Comparison of ENCODE assay signal across 10 cellular contexts in the genomic region with DNA sequence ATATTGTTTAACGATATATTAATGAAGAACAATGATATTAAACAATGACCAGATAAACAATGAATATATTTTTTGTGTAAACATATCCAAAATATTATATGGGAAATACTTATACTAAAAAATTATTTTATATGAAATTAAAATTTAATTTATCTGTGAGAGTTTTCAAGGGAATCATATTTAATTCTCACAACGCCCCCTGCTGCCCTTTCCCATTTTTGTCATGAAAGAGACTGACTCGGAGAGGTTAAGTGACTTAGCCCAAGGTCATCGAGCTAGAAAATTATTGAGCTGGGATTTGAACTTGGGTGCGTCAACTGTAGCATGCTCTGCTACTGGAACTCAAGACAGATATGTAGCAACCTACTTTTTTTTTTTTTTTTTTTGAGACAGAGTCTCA. TPM values are rescaled to one million over a fixed set of nuclear protein-coding genes. Genes with fewer than 3 reads are reported as not detected.
DNase-seq lines count a peak whose midpoint lies in the region; ATAC-seq and TF ChIP-seq lines count a peak whose summit lies in the region.
"Had no signal": no experiment of that assay in that cellular context is flagged by ENCODE, and none has a peak within 500 bp of the region (broad histone marks: within the 10 kb centered on the region; RNA-seq: fewer than 3 reads in every experiment).

No MANE protein-coding gene starts in this region.

- H3K27ac ChIP-seq in C4-2B (no peak overlapping the region), left lung (no peak overlapping the region), gastroesophageal sphincter (no peak overlapping the region)

- H3K4me3 ChIP-seq in left lung (no peak overlapping the region), gastroesophageal sphincter (no peak overlapping the region)

- no peaks in the 10 kb centered on the region for H3K27me3 ChIP-seq in left lung
- H3K27me3 ChIP-seq in gastroesophageal sphincter: no peaks in the 10 kb centered on the region

- H3K36me3 ChIP-seq in left lung (no peaks in the 10 kb centered on the region), gastroesophageal sphincter (no peaks in the 10 kb centered on the region)

- no peak for TF ChIP-seq POLR2A in gastroesophageal sphincter (IDR thresholded peaks at IDR 0.05)

- ATAC-seq in left lung (no peak), HG02885 (IDR thresholded peaks at IDR 0.05; ENCODE audit: poor library complexity, unreplicated experiment) (no peak), GM21825 (IDR thresholded peaks at IDR 0.05; ENCODE audit: unreplicated experiment) (no peak), gastroesophageal sphincter (no peak)

- DNase-seq in HCEC 1CT (peak; percentile 26), left lung (no peak), retina (no peak)
- peak; percentile 48 to 60 for DNase-seq in activated CD4-positive, alpha-beta T cell treated with anti-CD3 and anti-CD28 coated beads, Interleukin-2, amount 50 U/mL, for 48 hours

- no peak for TF ChIP-seq EP300 in gastroesophageal sphincter (IDR thresholded peaks at IDR 0.05)

- H3K4me1 ChIP-seq in left lung (no peaks in the 10 kb centered on the region), gastroesophageal sphincter (no peaks in the 10 kb centered on the region)

- WGBS in gastroesophageal sphincter (ENCODE audit: low coverage in 1 of 2), 2 donors: 35 to 54% methylated on average over 5 of the region's 5 CpGs

- intact Hi-C loops in left lung (cut with DNase I): no loop called here

- TF ChIP-seq CTCF in C4-2B (conservative IDR thresholded peaks at IDR 0.05) (peak; percentile 81), left lung (IDR thresholded peaks at IDR 0.05) (peak; percentile 25 to 40), gastroesophageal sphincter (IDR thresholded peaks at IDR 0.05) (peak in 2 of 4 experiments; percentile 23 to 40)

- no peaks in the 10 kb centered on the region for H3K9me3 ChIP-seq in left lung
- no peaks in the 10 kb centered on the region for H3K9me3 ChIP-seq in gastroesophageal sphincter

RNA-seq across cellular contexts. Expression of a gene that starts 7.2 kb away (rescaled TPM):
- 1 to 10 TPM; 1.4 to 2.7 TPM for total RNA-seq in left lung
- total RNA-seq in gastroesophageal sphincter: under 1 TPM in 2 of 4 donors, not detected in 2; 0.27 to 0.31 TPM

RNA-seq across cellular contexts. Expression of a gene that starts 22.4 kb away (rescaled TPM):
- total RNA-seq in left lung (10 to 100 TPM; 28.5 to 34.8 TPM), gastroesophageal sphincter (10 to 100 TPM; 10.7 to 26.3 (median 21.3) TPM)

RNA-seq across cellular contexts. Expression of a gene that starts 31.5 kb away (rescaled TPM):
- total RNA-seq in left lung: 1 to 10 TPM in 1 of 2 donors, under 1 TPM in 1; 0.55 to 6.4 TPM
- 1 to 10 TPM in 1 of 4 donors, not detected in 3; 7.3 TPM for total RNA-seq in gastroesophageal sphincter
- total RNA-seq: mononuclear cell, temporal lobe had no signal

RNA-seq across cellular contexts. Expression of a gene that starts 32.4 kb away (rescaled TPM):
- under 1 TPM; 0.17 to 0.21 TPM for total RNA-seq in left lung
- total RNA-seq in gastroesophageal sphincter: not detected
- total RNA-seq: mononuclear cell had no signal

RNA-seq across cellular contexts. Expression of a gene that starts 45.9 kb away (rescaled TPM):
- 10 to 100 TPM; 37.6 to 57.2 TPM for total RNA-seq in left lung
- 10 to 100 TPM; 45.0 to 75.3 (median 59.8) TPM for total RNA-seq in gastroesophageal sphincter

Comparison
In these comparisons a context has a peak if more than half of its experiments do, and no peak if none do; other contexts are left out.
1. DNase-seq: peak in HCEC 1CT (single experiment) and activated CD4-positive, alpha-beta T cell treated with anti-CD3 and anti-CD28 coated beads, Interleukin-2, amount 50 U/mL, for 48 hours (2 of 2); none in left lung (0 of 2) and retina (single experiment).